20 cellular contexts compared by ENCODE assay signal in the genomic region with DNA sequence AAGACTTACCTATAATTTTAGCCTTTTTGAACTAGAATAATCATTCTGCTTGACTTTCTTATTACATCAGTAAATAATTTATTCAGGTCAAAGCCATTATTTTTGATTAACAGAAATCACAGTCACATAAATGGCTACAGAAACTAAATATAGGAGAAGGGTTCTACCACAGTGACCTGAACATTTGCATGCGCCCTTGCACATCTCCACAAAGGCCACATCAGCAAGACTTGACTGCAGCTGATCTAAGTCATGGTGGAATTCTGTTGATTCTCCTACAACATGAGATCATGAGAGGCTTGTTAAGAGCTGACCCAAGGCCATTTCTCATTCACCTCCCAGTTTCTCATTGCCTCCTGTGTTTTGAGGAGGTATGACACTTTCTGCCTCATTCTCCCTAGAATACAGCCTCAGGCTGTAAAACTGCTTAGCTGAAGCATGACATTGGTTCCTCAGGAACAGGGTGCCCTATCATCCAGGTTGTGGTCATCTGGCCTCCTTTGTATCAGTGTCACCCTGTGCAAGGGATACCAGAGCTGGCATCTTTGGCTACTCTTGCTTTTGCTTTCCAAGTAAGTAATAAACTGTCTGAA. TPM values are rescaled to one million over a fixed set of nuclear protein-coding genes. Genes with fewer than 3 reads are reported as not detected.
DNase-seq lines count a peak whose midpoint lies in the region; ATAC-seq, FAIRE-seq and TF ChIP-seq lines count a peak whose summit lies in the region.
"Had no signal": no experiment of that assay in that cellular context is flagged by ENCODE, and none has a peak within 500 bp of the region (broad histone marks: within the 10 kb centered on the region; RNA-seq: fewer than 3 reads in every experiment).

No MANE protein-coding gene starts in this region.

- H3K4me1 Mint-ChIP-seq in effector memory CD8-positive, alpha-beta T cell (ENCODE audit: low read depth in 2 of 2) = no peaks in the 10 kb centered on the region
- H3K4me1 Mint-ChIP-seq in stimulated activated naive CD8-positive, alpha-beta T cell treated with anti-CD3 and anti-CD28 coated beads, Interleukin-15, amount 100 ng/mL, for 72 hours = no peaks in the 10 kb centered on the region
- H3K4me1 Mint-ChIP-seq: activated CD4-positive, alpha-beta T cell treated with anti-CD3 and anti-CD28 coated beads, Interleukin-2, amount 10 ng/mL, durations not matched to agents 24 days and 14 days; activated naive CD8-positive, alpha-beta T cell treated with anti-CD3 and anti-CD28 coated beads for 36 hours had no signal

- no peak overlapping the region for H3K4me3 Mint-ChIP-seq in effector memory CD8-positive, alpha-beta T cell
- no peak overlapping the region for H3K4me3 Mint-ChIP-seq in stimulated activated naive CD8-positive, alpha-beta T cell treated with anti-CD3 and anti-CD28 coated beads, Interleukin-15, amount 100 ng/mL, for 72 hours
- H3K4me3 Mint-ChIP-seq: activated CD4-positive, alpha-beta T cell treated with anti-CD3 and anti-CD28 coated beads, Interleukin-2, amount 10 ng/mL, durations not matched to agents 24 days and 14 days; activated naive CD8-positive, alpha-beta T cell treated with anti-CD3 and anti-CD28 coated beads for 36 hours had no signal

- H3K9me3 Mint-ChIP-seq in effector memory CD8-positive, alpha-beta T cell = peaks cover 6 to 10% of the 10 kb centered on the region in 2 donors
- H3K9me3 Mint-ChIP-seq in stimulated activated naive CD8-positive, alpha-beta T cell treated with anti-CD3 and anti-CD28 coated beads, Interleukin-15, amount 100 ng/mL, for 72 hours = peaks cover 19 to 24% of the 10 kb centered on the region in 2 donors

- no peaks in the 10 kb centered on the region for H3K27me3 ChIP-seq in bronchial epithelial cell (ENCODE audit: control insufficient read depth, insufficient read depth, low read length)
- H3K27me3 ChIP-seq: BE2C, sigmoid colon had no signal

- no peaks in the 10 kb centered on the region for H3K36me3 Mint-ChIP-seq in effector memory CD8-positive, alpha-beta T cell (ENCODE audit: insufficient read depth)

- peak; percentile 32 for FAIRE-seq in bronchial epithelial cell (lab: Jason Lieb, UNC)
- FAIRE-seq: D721Med, H1, kidney had no signal

- no peak for TF ChIP-seq CTCF in bronchial epithelial cell (IDR thresholded peaks at IDR 0.05; ENCODE audit: insufficient read depth, low read length, severe bottlenecking)

- no peaks in the 10 kb centered on the region for H3K36me3 ChIP-seq in bronchial epithelial cell (ENCODE audit: control insufficient read depth, insufficient read depth, low read length)
- H3K36me3 ChIP-seq: BE2C, sigmoid colon had no signal

- DNase-seq in bronchial epithelial cell (ENCODE audit: low read depth) (peak; percentile 9), AG20443 (ENCODE audit: low spot score) (no peak)
- no peak for DNase-seq in NK-92 treated with Interleukin-12 subunit alpha and Interleukin-12 subunit beta, amount 100 ng/mL, for 24 hours (lab: John Stamatoyannopoulos, UW)
- no peak for DNase-seq in effector memory CD8-positive, alpha-beta T cell
- DNase-seq in stimulated activated naive CD8-positive, alpha-beta T cell treated with anti-CD3 and anti-CD28 coated beads, Interleukin-15, amount 100 ng/mL, for 72 hours = no peak
- DNase-seq: activated CD4-positive, alpha-beta T cell treated with anti-CD3 and anti-CD28 coated beads, Interleukin-2, amount 10 ng/mL, durations not matched to agents 24 days and 14 days; activated naive CD8-positive, alpha-beta T cell treated with anti-CD3 and anti-CD28 coated beads for 36 hours; activated T-cell treated with anti-CD3 and anti-CD28 coated beads, Interleukin-2, amount 50 U/mL, for 1 hour; BE2C; kidney; NCI-H1694; NCI-H446 treated with DMSO at 0.1 percent for 48 hours; occipital lobe; sigmoid colon; stimulated activated CD8-positive, alpha-beta memory T cell treated with anti-CD3 and anti-CD28 coated beads, Interleukin-4, amount 100 ng/mL, for 48 hours had no signal

- no peak overlapping the region for H3K4me3 ChIP-seq in bronchial epithelial cell (ENCODE audit: low read depth, low read length)
- H3K4me3 ChIP-seq: sigmoid colon had no signal

- H3K27ac Mint-ChIP-seq in effector memory CD8-positive, alpha-beta T cell = no peak overlapping the region
- H3K27ac Mint-ChIP-seq in stimulated activated naive CD8-positive, alpha-beta T cell treated with anti-CD3 and anti-CD28 coated beads, Interleukin-15, amount 100 ng/mL, for 72 hours = no peak overlapping the region
- H3K27ac Mint-ChIP-seq: activated CD4-positive, alpha-beta T cell treated with anti-CD3 and anti-CD28 coated beads, Interleukin-2, amount 10 ng/mL, durations not matched to agents 24 days and 14 days; activated naive CD8-positive, alpha-beta T cell treated with anti-CD3 and anti-CD28 coated beads for 36 hours had no signal

- peaks cover 41 to 51% of the 10 kb centered on the region in 2 donors for H3K27me3 Mint-ChIP-seq in effector memory CD8-positive, alpha-beta T cell
- peaks cover 12% of the 10 kb centered on the region for H3K27me3 Mint-ChIP-seq in stimulated activated naive CD8-positive, alpha-beta T cell treated with anti-CD3 and anti-CD28 coated beads, Interleukin-15, amount 100 ng/mL, for 72 hours

- ATAC-seq in GM18909 (IDR thresholded peaks at IDR 0.05; ENCODE audit: poor library complexity, unreplicated experiment) = peak; percentile 87
- peak; percentile 64 for ATAC-seq in GM21619 (IDR thresholded peaks at IDR 0.05; ENCODE audit: unreplicated experiment)
- ATAC-seq in HG03095 (IDR thresholded peaks at IDR 0.05; ENCODE audit: unreplicated experiment) = peak; percentile 72
- no peak for ATAC-seq in effector memory CD8-positive, alpha-beta T cell (replicated peaks)
- no peak for ATAC-seq in stimulated activated naive CD8-positive, alpha-beta T cell treated with anti-CD3 and anti-CD28 coated beads, Interleukin-15, amount 100 ng/mL, for 72 hours

RNA-seq across cellular contexts. Expression of a gene that starts 6.7 kb away (rescaled TPM):
- 19.0 and 25.9 TPM in 2 replicates for total RNA-seq in bronchial epithelial cell

Comparison
In these comparisons a context has a peak if more than half of its experiments do, and no peak if none do; other contexts are left out.
1. ATAC-seq: peak in GM18909 (single experiment), GM21619 (single experiment) and HG03095 (single experiment); none in effector memory CD8-positive, alpha-beta T cell (single experiment) and stimulated activated naive CD8-positive, alpha-beta T cell treated with anti-CD3 and anti-CD28 coated beads, Interleukin-15, amount 100 ng/mL, for 72 hours (single experiment).